In genomic region chr3:152382312-152383135, GRCh38 we compare ENCODE assay signal across 9 cellular contexts.
DNase-seq lines count a peak whose midpoint lies in the region; ATAC-seq, FAIRE-seq and TF ChIP-seq lines count a peak whose summit lies in the region.
"Had no signal": no experiment of that assay in that cellular context is flagged by ENCODE, and none has a peak within 500 bp of the region (broad histone marks: within the 10 kb centered on the region; RNA-seq: fewer than 3 reads in every experiment).

No MANE protein-coding gene starts in this region.

- DNase-seq in activated T-cell treated with anti-CD3 and anti-CD28 coated beads, Interleukin-2, amount 50 U/mL, for 4 hours: no peak
- no peak for DNase-seq in activated T-cell treated with anti-CD3 and anti-CD28 coated beads, Interleukin-2, amount 50 U/mL, for 1 hour
- DNase-seq in body of pancreas: no peak
- no peak for DNase-seq in lower lobe of right lung
- no peak for DNase-seq in type B pancreatic cell (ENCODE audit: extremely low spot score, unreplicated experiment)
- no peak for DNase-seq in urothelium cell line (ENCODE audit: low spot score)
- DNase-seq in NCI-H1048 (lab: John Stamatoyannopoulos, UW): no peak
- DNase-seq in GDM1 (lab: John Stamatoyannopoulos, UW): no peak
- DNase-seq: AML-193 had no signal

- peak overlapping the region; percentile 59 for H3K4me3 Mint-ChIP-seq in activated T-cell treated with anti-CD3 and anti-CD28 coated beads, Interleukin-2, amount 50 U/mL, for 4 hours
- H3K4me3 Mint-ChIP-seq in type B pancreatic cell: peak overlapping the region; percentile 48

- H3K36me3 ChIP-seq in body of pancreas (replicated peaks in 1 of 2; ENCODE audit: insufficient read depth in 1 of 2, low read depth in 2 of 2) (no peaks in the 10 kb centered on the region), lower lobe of right lung (no peaks in the 10 kb centered on the region)

- intact Hi-C loops in body of pancreas (cut with DNase I): no loop called here
- intact Hi-C loops in lower lobe of right lung (cut with DNase I): no loop called here

- ATAC-seq in activated T-cell treated with anti-CD3 and anti-CD28 coated beads, Interleukin-2, amount 50 U/mL, for 4 hours: no peak
- ATAC-seq in body of pancreas (peak; percentile 41), lower lobe of right lung (peak in 1 of 2 donors; percentile 25)

- H3K9me3 ChIP-seq in body of pancreas (no peaks in the 10 kb centered on the region), lower lobe of right lung (no peaks in the 10 kb centered on the region)

- peaks cover 81% of the 10 kb centered on the region for H3K4me1 Mint-ChIP-seq in activated T-cell treated with anti-CD3 and anti-CD28 coated beads, Interleukin-2, amount 50 U/mL, for 4 hours (ENCODE audit: low read depth)
- H3K4me1 Mint-ChIP-seq in type B pancreatic cell (ENCODE audit: unreplicated experiment): peaks cover 23% of the 10 kb centered on the region

- no peak overlapping the region for H3K27ac Mint-ChIP-seq in type B pancreatic cell

- 17 to 22% methylated on average over 9 of the region's 9 CpGs for WGBS in body of pancreas, 2 donors

- no peak for FAIRE-seq in urothelium cell line (lab: Jason Lieb, UNC)

- H3K27me3 ChIP-seq in body of pancreas (no peaks in the 10 kb centered on the region), lower lobe of right lung (ENCODE audit: low read depth) (no peaks in the 10 kb centered on the region)

- H3K4me1 ChIP-seq in body of pancreas: peaks cover 63% of the 10 kb centered on the region
- H3K4me1 ChIP-seq in lower lobe of right lung: peaks cover 90% of the 10 kb centered on the region

- no peak for TF ChIP-seq POLR2A in body of pancreas (IDR thresholded peaks at IDR 0.05)

- H3K27me3 Mint-ChIP-seq in activated T-cell treated with anti-CD3 and anti-CD28 coated beads, Interleukin-2, amount 50 U/mL, for 4 hours (ENCODE audit: low read depth): no peaks in the 10 kb centered on the region
- no peaks in the 10 kb centered on the region for H3K27me3 Mint-ChIP-seq in type B pancreatic cell

- no peak overlapping the region for H3K4me3 ChIP-seq in body of pancreas
- H3K4me3 ChIP-seq in lower lobe of right lung: peak overlapping the region; percentile 39

- H3K27ac ChIP-seq in body of pancreas: peak overlapping the region; percentile 21 to 68 (median 62)
- peak overlapping the region; percentile 61 for H3K27ac ChIP-seq in lower lobe of right lung

- peaks cover 13% of the 10 kb centered on the region for H3K36me3 Mint-ChIP-seq in activated T-cell treated with anti-CD3 and anti-CD28 coated beads, Interleukin-2, amount 50 U/mL, for 4 hours (ENCODE audit: insufficient read depth)
- H3K36me3 Mint-ChIP-seq in type B pancreatic cell: peaks cover 3% of the 10 kb centered on the region

- H3K9me3 Mint-ChIP-seq in activated T-cell treated with anti-CD3 and anti-CD28 coated beads, Interleukin-2, amount 50 U/mL, for 4 hours: no peaks in the 10 kb centered on the region
- no peaks in the 10 kb centered on the region for H3K9me3 Mint-ChIP-seq in type B pancreatic cell

- TF ChIP-seq CTCF in body of pancreas (IDR thresholded peaks at IDR 0.05) (no peak), lower lobe of right lung (IDR thresholded peaks at IDR 0.05) (no peak), type B pancreatic cell (conservative IDR thresholded peaks at IDR 0.05) (no peak)
